In the genomic region with DNA sequence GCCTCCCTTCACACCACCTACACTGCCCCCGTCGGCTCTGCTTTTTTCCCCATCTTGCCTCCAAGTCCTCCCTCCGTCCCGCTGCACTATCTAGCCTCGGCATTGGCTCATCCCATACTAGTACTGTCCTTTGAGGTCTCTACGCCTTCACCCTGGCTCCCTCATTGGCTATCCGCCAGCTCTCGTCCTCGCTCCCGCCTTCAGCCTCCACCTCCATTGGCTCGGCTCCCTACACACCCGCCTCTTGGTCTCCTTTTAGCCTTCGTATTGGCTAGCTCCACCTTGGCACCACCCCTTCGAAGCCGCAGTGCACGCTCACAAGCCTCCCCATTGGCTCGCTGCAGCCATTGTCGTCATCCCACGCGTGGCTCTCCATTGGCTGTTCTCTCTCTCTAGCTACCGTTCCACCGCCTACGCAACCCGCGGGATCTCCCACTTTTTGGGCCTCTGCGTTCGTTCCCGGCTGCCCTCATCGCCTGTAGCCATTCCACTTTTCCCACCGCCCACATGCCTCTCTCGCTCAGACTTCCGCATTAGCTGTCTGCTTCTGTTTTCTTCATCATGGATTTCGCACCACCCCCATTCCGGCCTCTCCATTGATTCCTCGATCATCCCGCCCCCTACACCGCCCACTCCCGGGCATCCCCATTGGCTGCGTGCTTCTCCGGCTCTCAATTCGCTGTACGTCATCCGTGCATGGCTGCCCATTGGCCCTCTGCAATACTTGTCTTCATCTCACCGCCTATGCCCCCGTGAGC, we compare ENCODE assay signal across 8 cellular contexts. TPM values are rescaled to one million over a fixed set of nuclear protein-coding genes. Genes with fewer than 3 reads are reported as not detected.
A peak's percentile ranks its signal among the peaks of the same experiment; 100 is the strongest.
DNase-seq lines count a peak whose midpoint lies in the region; ATAC-seq and TF ChIP-seq lines count a peak whose summit lies in the region.

No MANE protein-coding gene starts in this region.

- H3K36me3 ChIP-seq in mucosa of descending colon (ENCODE audit: low read depth): no peaks in the 10 kb centered on the region

- intact Hi-C loops in mucosa of descending colon (cut with DNase I, micrococcal nuclease): no loop called here

- no peak for TF ChIP-seq CTCF in mucosa of descending colon (IDR thresholded peaks at IDR 0.05)

- ATAC-seq in GM21619 (IDR thresholded peaks at IDR 0.05; ENCODE audit: unreplicated experiment) (peak; percentile 81), mucosa of descending colon (peak; percentile 92)

- no peaks in the 10 kb centered on the region for H3K9me3 ChIP-seq in mucosa of descending colon

- H3K4me1 ChIP-seq in mucosa of descending colon (ENCODE audit: low read depth): peaks cover 7% of the 10 kb centered on the region

- TF ChIP-seq RAD21 in Ishikawa (IDR thresholded peaks at IDR 0.05; ENCODE audit: low read depth): no peak

- H3K4me3 ChIP-seq in mucosa of descending colon: peak overlapping the region; percentile 42

- DNase-seq in DMS153 treated with DMSO at 0.1 percent for 48 hours (lab: John Stamatoyannopoulos, UW; ENCODE audit: unreplicated experiment) (peak; percentile 83), OCI-M2 (lab: John Stamatoyannopoulos, UW; ENCODE audit: unreplicated experiment) (peak; percentile 88), epithelial cell of prostate (ENCODE audit: low read depth, low spot score) (peak; percentile 90), mucosa of descending colon (peak; percentile 94 to 98 (median 94))
- peak; percentile 87 for DNase-seq in activated T-cell treated with anti-CD3 and anti-CD28 coated beads, Interleukin-2, amount 50 U/mL, for 1 hour
- peak; percentile 70 to 86 for DNase-seq in stimulated activated CD8-positive, alpha-beta memory T cell treated with anti-CD3 and anti-CD28 coated beads, Interleukin-4, amount 100 ng/mL, for 1 hour (ENCODE audit: low read depth in 2 of 2, low spot score in 1 of 2)

- peak overlapping the region; percentile 85 for H3K27ac ChIP-seq in epithelial cell of prostate

- no peak for TF ChIP-seq EP300 in Ishikawa (IDR thresholded peaks at IDR 0.05; ENCODE audit: borderline replicate concordance)

TF ChIP-seq in Ishikawa, 13 proteins besides CTCF, POLR2A, EP300 and RAD21:
- TF ChIP-seq, protein P1, sequence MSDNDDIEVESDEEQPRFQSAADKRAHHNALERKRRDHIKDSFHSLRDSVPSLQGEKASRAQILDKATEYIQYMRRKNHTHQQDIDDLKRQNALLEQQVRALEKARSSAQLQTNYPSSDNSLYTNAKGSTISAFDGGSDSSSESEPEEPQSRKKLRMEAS (IDR thresholded peaks at IDR 0.05): no peak; the same call in 1 of the 2 replicates
- no peak for TF ChIP-seq CEBPB (IDR thresholded peaks at IDR 0.05)
- TF ChIP-seq EGR1 (IDR thresholded peaks at IDR 0.05): peak; percentile 92
- no peak for TF ChIP-seq TAF1 (IDR thresholded peaks at IDR 0.05; ENCODE audit: low read depth)
- TF ChIP-seq CREB1 (IDR thresholded peaks at IDR 0.05; ENCODE audit: low read depth): peak; percentile 77
- peak; percentile 61 for TF ChIP-seq NFIC (IDR thresholded peaks at IDR 0.05)
- TF ChIP-seq FOXM1 (IDR thresholded peaks at IDR 0.05; ENCODE audit: borderline replicate concordance, low read depth): no peak
- 0 out of 2 replicates have a peak, but pooled peaks have one; percentile 8 for TF ChIP-seq YY1 (IDR thresholded peaks at IDR 0.05; ENCODE audit: low read depth)
- TF ChIP-seq TCF12 (IDR thresholded peaks at IDR 0.05; ENCODE audit: low read depth): no peak
- TF ChIP-seq, protein P2, sequence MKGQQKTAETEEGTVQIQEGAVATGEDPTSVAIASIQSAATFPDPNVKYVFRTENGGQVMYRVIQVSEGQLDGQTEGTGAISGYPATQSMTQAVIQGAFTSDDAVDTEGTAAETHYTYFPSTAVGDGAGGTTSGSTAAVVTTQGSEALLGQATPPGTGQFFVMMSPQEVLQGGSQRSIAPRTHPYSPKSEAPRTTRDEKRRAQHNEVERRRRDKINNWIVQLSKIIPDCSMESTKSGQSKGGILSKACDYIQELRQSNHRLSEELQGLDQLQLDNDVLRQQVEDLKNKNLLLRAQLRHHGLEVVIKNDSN (IDR thresholded peaks at IDR 0.05): no peak
- TF ChIP-seq TEAD4 (IDR thresholded peaks at IDR 0.05): no peak
- TF ChIP-seq, protein P3, sequence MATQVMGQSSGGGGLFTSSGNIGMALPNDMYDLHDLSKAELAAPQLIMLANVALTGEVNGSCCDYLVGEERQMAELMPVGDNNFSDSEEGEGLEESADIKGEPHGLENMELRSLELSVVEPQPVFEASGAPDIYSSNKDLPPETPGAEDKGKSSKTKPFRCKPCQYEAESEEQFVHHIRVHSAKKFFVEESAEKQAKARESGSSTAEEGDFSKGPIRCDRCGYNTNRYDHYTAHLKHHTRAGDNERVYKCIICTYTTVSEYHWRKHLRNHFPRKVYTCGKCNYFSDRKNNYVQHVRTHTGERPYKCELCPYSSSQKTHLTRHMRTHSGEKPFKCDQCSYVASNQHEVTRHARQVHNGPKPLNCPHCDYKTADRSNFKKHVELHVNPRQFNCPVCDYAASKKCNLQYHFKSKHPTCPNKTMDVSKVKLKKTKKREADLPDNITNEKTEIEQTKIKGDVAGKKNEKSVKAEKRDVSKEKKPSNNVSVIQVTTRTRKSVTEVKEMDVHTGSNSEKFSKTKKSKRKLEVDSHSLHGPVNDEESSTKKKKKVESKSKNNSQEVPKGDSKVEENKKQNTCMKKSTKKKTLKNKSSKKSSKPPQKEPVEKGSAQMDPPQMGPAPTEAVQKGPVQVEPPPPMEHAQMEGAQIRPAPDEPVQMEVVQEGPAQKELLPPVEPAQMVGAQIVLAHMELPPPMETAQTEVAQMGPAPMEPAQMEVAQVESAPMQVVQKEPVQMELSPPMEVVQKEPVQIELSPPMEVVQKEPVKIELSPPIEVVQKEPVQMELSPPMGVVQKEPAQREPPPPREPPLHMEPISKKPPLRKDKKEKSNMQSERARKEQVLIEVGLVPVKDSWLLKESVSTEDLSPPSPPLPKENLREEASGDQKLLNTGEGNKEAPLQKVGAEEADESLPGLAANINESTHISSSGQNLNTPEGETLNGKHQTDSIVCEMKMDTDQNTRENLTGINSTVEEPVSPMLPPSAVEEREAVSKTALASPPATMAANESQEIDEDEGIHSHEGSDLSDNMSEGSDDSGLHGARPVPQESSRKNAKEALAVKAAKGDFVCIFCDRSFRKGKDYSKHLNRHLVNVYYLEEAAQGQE (IDR thresholded peaks at IDR 0.05; ENCODE audit: low read depth): no peak
TF ChIP-seq in Ishikawa: peak in this region for 4.

RNA-seq across cellular contexts. Expression of a gene that starts 0.4 kb away (rescaled TPM):
- total RNA-seq in mucosa of descending colon: 1 to 10 TPM; 2.3 to 8.3 (median 3.0) TPM

RNA-seq across cellular contexts. Expression of a gene that starts 4.7 kb away (rescaled TPM):
- under 1 TPM in 1 of 3 donors, not detected in 2; 0.72 TPM for total RNA-seq in mucosa of descending colon

RNA-seq across cellular contexts. Expression of a gene that starts 33.9 kb away (rescaled TPM):
- 10 to 100 TPM; 14.3 to 15.9 (median 14.5) TPM for total RNA-seq in mucosa of descending colon

RNA-seq across cellular contexts. Expression of a gene that starts 34.3 kb away (rescaled TPM):
- not detected for total RNA-seq in mucosa of descending colon

RNA-seq across cellular contexts. Expression of a gene that starts 36.0 kb away (rescaled TPM):
- total RNA-seq in mucosa of descending colon: 1 to 10 TPM in 2 of 3 donors, under 1 TPM in 1; 0.70 to 3.0 (median 1.7) TPM

Comparison
In these comparisons a context has a peak if more than half of its experiments do, and no peak if none do; other contexts are left out.
1. Peak in every context shown above with its lines: DNase-seq, ATAC-seq, H3K4me3 ChIP-seq and H3K27ac ChIP-seq.